ENCODE assay signal across 6 cellular contexts in genomic region chr12:109602132-109602531, GRCh38. TPM values are rescaled to one million over a fixed set of nuclear protein-coding genes. Genes with fewer than 3 reads are reported as not detected.
DNase-seq lines count a peak whose midpoint lies in the region; ATAC-seq, FAIRE-seq and TF ChIP-seq lines count a peak whose summit lies in the region.
"Not testable (repeated sequence)": the region's sequence is repeated elsewhere in the genome, so short reads cannot be mapped to it uniquely, and the experiment has no call there.

No MANE protein-coding gene starts in this region.

- in situ Hi-C loops in K562 (cut with MboI); HepG2 (cut with HindIII; ENCODE audit: extremely low pct_ligation_motif_present, low pct_unique_long_range_greater_than_20kb): not testable (repeated sequence)

- peaks cover 15 to 42% of the 10 kb centered on the region in 2 experiments; a peak in 4 of 5 replicates for H3K27me3 ChIP-seq in K562 (ENCODE audit: control insufficient read depth in 2 of 2, insufficient read depth in 2 of 2, low read length in 2 of 2)
- H3K27me3 ChIP-seq in HepG2 (ENCODE audit: control insufficient read depth in 1 of 2, insufficient read depth in 2 of 2, low read length in 2 of 2); neural progenitor cell: not testable (repeated sequence)
- H3K27me3 ChIP-seq in neuronal stem cell (ENCODE audit: control insufficient read depth in 3 of 3, insufficient read depth in 3 of 3, low read depth in 1 of 3, low read length in 3 of 3), result peaks cover 0 to 12% (median 0%) of the 10 kb centered on the region in 3 experiments

- H3K9ac ChIP-seq in K562 (ENCODE audit: insufficient read depth in 1 of 2, low read depth in 2 of 2, low read length in 2 of 2); HepG2 (ENCODE audit: insufficient read depth, low read depth, low read length); neural progenitor cell; neuronal stem cell (ENCODE audit: low read depth, low read length, poor library complexity): not testable (repeated sequence)

- not testable (repeated sequence) for TF ChIP-seq EP300 in K562 (IDR thresholded peaks at IDR 0.05; ENCODE audit: low read length); HepG2 (IDR thresholded peaks at IDR 0.05; ENCODE audit: low read depth in 2 of 2, low read length in 2 of 2); HepG2 (CRISPR knock-in tag; IDR thresholded peaks at IDR 0.05; ENCODE audit: borderline replicate concordance)

- H3K9me1 ChIP-seq in K562 (ENCODE audit: control insufficient read depth, insufficient read depth, low read length), result not testable (repeated sequence)

- not testable (repeated sequence) for DNase-seq in WTC11 (ENCODE audit: low spot score); K562 (ENCODE audit: extremely low read depth in 1 of 4, low spot score in 3 of 4); HepG2 (ENCODE audit: low spot score); neural progenitor cell (ENCODE audit: low spot score); neuronal stem cell (ENCODE audit: low spot score)

- H4K91ac ChIP-seq in neuronal stem cell (ENCODE audit: low read depth, low read length, poor library complexity), result not testable (repeated sequence)

- not testable (repeated sequence) for H2AFZ ChIP-seq in K562 (ENCODE audit: low read depth, low read length); HepG2 (ENCODE audit: low read length); neural progenitor cell (replicated peaks); neuronal stem cell (ENCODE audit: low read length)

- peaks cover 41% of the 10 kb centered on the region for H3F3A ChIP-seq in neural progenitor cell (ENCODE audit: low read depth)

- H3K4me3 Mint-ChIP-seq in WTC11, neural progenitor cell: not testable (repeated sequence)

- H3K79me2 ChIP-seq in K562 (ENCODE audit: control insufficient read depth, insufficient read depth, low read length); HepG2 (ENCODE audit: insufficient read depth, low read length); neural progenitor cell (ENCODE audit: low read depth): not testable (repeated sequence)

- H3K36me3 Mint-ChIP-seq in WTC11, neural progenitor cell: not testable (repeated sequence)

- not testable (repeated sequence) for H4K8ac ChIP-seq in neuronal stem cell (ENCODE audit: low read depth, low read length)

- H4K20me1 ChIP-seq in K562 (replicated peaks; ENCODE audit: control insufficient read depth, insufficient read depth, low read length), result peaks cover 17% of the 10 kb centered on the region
- not testable (repeated sequence) for H4K20me1 ChIP-seq in HepG2 (ENCODE audit: insufficient read depth, low read length); neural progenitor cell (ENCODE audit: low read depth)

- H2BK5ac ChIP-seq in neuronal stem cell (ENCODE audit: low read length), result not testable (repeated sequence)

- CTCF ChIA-PET in HEK293 (lab: Yijun Ruan, JAX); HepG2 (lab: Yijun Ruan, JAX; ENCODE audit: low intra/inter-chr PET ratio, low total read pairs): not testable (repeated sequence)
- CTCF ChIA-PET in WTC11 (lab: Charles Lee) (interaction anchor here (0.7 to 2.6 kb wide), 2 partner anchors 11 to 126 kb away, joined by 3 to 8 read pairs; no protein-coding TSS in a partner anchor), K562 (lab: Yijun Ruan, JAX; ENCODE audit: low intra/inter-chr PET ratio) (interaction anchor here (0.6 kb wide), 1 partner anchor 47 kb away, joined by 5 read pairs; no protein-coding TSS in a partner anchor)

- H2BK15ac ChIP-seq in neuronal stem cell (ENCODE audit: low read length), result peak overlapping the region; percentile 69

- not testable (repeated sequence) for H3K4me1 ChIP-seq in HEK293 (ENCODE audit: control insufficient read depth, insufficient read depth, low read length)
- H3K4me1 ChIP-seq in K562 (replicated peaks in 1 of 2; ENCODE audit: control insufficient read depth in 2 of 2, insufficient read depth in 2 of 2, low read length in 2 of 2) (peaks cover 4 to 25% of the 10 kb centered on the region in 2 experiments; a peak in 4 of 5 replicates), HepG2 (ENCODE audit: insufficient read depth, low read length) (peaks cover 77% of the 10 kb centered on the region), neural progenitor cell (peaks cover 54% of the 10 kb centered on the region), neuronal stem cell (ENCODE audit: control insufficient read depth in 2 of 2, insufficient read depth in 1 of 2, low read depth in 1 of 2, low read length in 2 of 2) (peaks cover 11 to 31% of the 10 kb centered on the region in 2 donors)

- not testable (repeated sequence) for H3K27me3 Mint-ChIP-seq in WTC11 (ENCODE audit: low read depth)
- peaks cover 15% of the 10 kb centered on the region for H3K27me3 Mint-ChIP-seq in neural progenitor cell (ENCODE audit: insufficient read depth, low read depth)

- POLR2A ChIA-PET in HEK293 (lab: Yijun Ruan, JAX) (interaction anchor here (0.6 kb wide), 1 partner anchor 172 kb away, joined by 4 read pairs; no protein-coding TSS in a partner anchor), K562 (lab: Yijun Ruan, JAX) (interaction anchor here (0.6 to 1.6 kb wide), 2 partner anchors 17 to 46 kb away, joined by 3 to 6 read pairs; no protein-coding TSS in a partner anchor)
- POLR2A ChIA-PET in WTC11 (lab: Charles Lee); HepG2 (lab: Yijun Ruan, JAX): not testable (repeated sequence)

- not testable (repeated sequence) for H3K4me2 ChIP-seq in K562 (ENCODE audit: insufficient read depth, low read length); HepG2 (ENCODE audit: low read depth, low read length); neuronal stem cell (ENCODE audit: insufficient read depth, low read length, poor library complexity, severe bottlenecking)
- H3K4me2 ChIP-seq in neural progenitor cell, result peak overlapping the region; percentile 31

- not testable (repeated sequence) for H2BK120ac ChIP-seq in neuronal stem cell (ENCODE audit: low read depth, low read length)

- H3K4ac ChIP-seq in neuronal stem cell (ENCODE audit: low read length), result not testable (repeated sequence)

- H2BK12ac ChIP-seq in neuronal stem cell (ENCODE audit: low read length), result not testable (repeated sequence)

- FAIRE-seq in K562 (lab: Jason Lieb, UNC); HepG2 (lab: Jason Lieb, UNC): not testable (repeated sequence)

- BruUV-seq in K562 (replicated peaks; lab: Mats Ljungman, UMichigan); HepG2 (replicated peaks; lab: Mats Ljungman, UMichigan): not testable (repeated sequence)

- peak overlapping the region; percentile 65 for H3K18ac ChIP-seq in neuronal stem cell (ENCODE audit: low read length)

- not testable (repeated sequence) for TF ChIP-seq CTCF in HEK293 (tag by site-specific recombination; IDR thresholded peaks at IDR 0.05); WTC11 (IDR thresholded peaks at IDR 0.05); K562 (IDR thresholded peaks at IDR 0.05 in 2 of 3, conservative IDR thresholded peaks at IDR 0.05 in 1 of 3; ENCODE audit: insufficient read depth in 2 of 3, low read depth in 1 of 3, low read length in 3 of 3); HepG2 (CRISPR knock-in tag; IDR thresholded peaks at IDR 0.05); neural progenitor cell (IDR thresholded peaks at IDR 0.05)

- peaks cover 13% of the 10 kb centered on the region for H3K4me1 Mint-ChIP-seq in WTC11
- H3K4me1 Mint-ChIP-seq in neural progenitor cell, result peaks cover 54% of the 10 kb centered on the region

- H3K14ac ChIP-seq in neuronal stem cell (ENCODE audit: low read length), result not testable (repeated sequence)

- not testable (repeated sequence) for TF ChIP-seq RAD21 in K562 (CRISPR knock-in tag; conservative IDR thresholded peaks at IDR 0.05 in 1 of 2, IDR thresholded peaks at IDR 0.05 in 1 of 2); HepG2 (CRISPR knock-in tag; IDR thresholded peaks at IDR 0.05)

- H3K79me1 ChIP-seq in neuronal stem cell (ENCODE audit: low read depth, low read length), result not testable (repeated sequence)

- H3K23ac ChIP-seq in neuronal stem cell (ENCODE audit: low read depth, low read length, poor library complexity), result not testable (repeated sequence)

- H3K9me3 Mint-ChIP-seq in WTC11, neural progenitor cell: not testable (repeated sequence)

- H3K27ac ChIP-seq in HEK293 (ENCODE audit: extremely low read depth, low read depth, low read length); K562 (ENCODE audit: extremely low read depth, low read depth, low read length); HepG2 (ENCODE audit: extremely low read length, insufficient read depth, low read length); neural progenitor cell; neuronal stem cell (replicated peaks; ENCODE audit: low read length): not testable (repeated sequence)

- ATAC-seq in WTC11, K562, HepG2: not testable (repeated sequence)

- H3K27ac Mint-ChIP-seq in WTC11, neural progenitor cell: not testable (repeated sequence)

- TF ChIP-seq POLR2A in K562 (conservative IDR thresholded peaks at IDR 0.05); HepG2 (IDR thresholded peaks at IDR 0.05; ENCODE audit: insufficient read depth in 1 of 2, low read depth in 2 of 2, low read length in 2 of 2): not testable (repeated sequence)

- not testable (repeated sequence) for H3K4me3 ChIP-seq in HEK293 (ENCODE audit: low read depth, low read length); K562; HepG2 (replicated peaks in 1 of 3; ENCODE audit: insufficient read depth in 1 of 3, low read depth in 2 of 3, low read length in 3 of 3); neural progenitor cell; neuronal stem cell (ENCODE audit: low read length in 2 of 2)

- intact Hi-C loops in K562 (cut with micrococcal nuclease); HepG2 (cut with micrococcal nuclease; ENCODE audit: unreplicated experiment): not testable (repeated sequence)

- H2AK5ac ChIP-seq in neuronal stem cell (ENCODE audit: low read depth, low read length), result peak overlapping the region; percentile 88

- 2% methylated on average over 5 of the region's 5 CpGs for WGBS in K562 (ENCODE audit: insufficient coverage, low coverage, missing lambda C conversion rate)
- WGBS in HepG2 (ENCODE audit: low lambda C conversion rate), result 57% methylated on average over 5 of the region's 5 CpGs
- WGBS in neuronal stem cell (ENCODE audit: extremely low coverage in 2 of 2, insufficient read length in 2 of 2, insufficient replicate concordance in 1 of 2), 2 donors, result no CpG with 5 or more reads among the region's 5 CpGs

- not testable (repeated sequence) for H3K36me3 ChIP-seq in HEK293 (ENCODE audit: control insufficient read depth in 2 of 2, insufficient read depth in 1 of 2, low read length in 2 of 2); K562 (ENCODE audit: control insufficient read depth, insufficient read depth, low read length); HepG2 (replicated peaks in 1 of 2; ENCODE audit: control insufficient read depth in 1 of 2, insufficient read depth in 2 of 2, low read length in 2 of 2); neural progenitor cell; neuronal stem cell (replicated peaks in 1 of 2; ENCODE audit: control insufficient read depth in 2 of 2, insufficient read depth in 2 of 2, low read length in 2 of 2)

- not testable (repeated sequence) for H3K9me3 ChIP-seq in HEK293 (ENCODE audit: control insufficient read depth, insufficient read depth, low read depth, low read length); K562 (replicated peaks; ENCODE audit: control insufficient read depth, insufficient read depth, low read depth, low read length); HepG2 (ENCODE audit: low read length); neural progenitor cell (ENCODE audit: low read depth); neuronal stem cell (replicated peaks in 1 of 2; ENCODE audit: control insufficient read depth in 2 of 2, insufficient read depth in 1 of 2, low read depth in 1 of 2, low read length in 2 of 2)

RNA-seq across cellular contexts. Expression of gene MVK, which starts 28.5 kb away (rescaled TPM):
- total RNA-seq in WTC11 (2021) (13.2 to 15.3 TPM (median 13.9 TPM) in 3 replicates), K562 (2014; rRNA removed) (28.5 and 38.9 TPM in 2 replicates), K562 (2014; rRNA removed; fragmentation: Illumina TruSeq; extraction: Trizol) (15.7 and 18.3 TPM in 2 replicates), K562 (2015; rRNA removed; fragmentation: Illumina TruSeq; extraction: Trizol) (18.3 and 18.5 TPM in 2 replicates), K562 (2021) (31.3 and 33.6 TPM in 2 replicates), HepG2 (2016; rRNA removed; fragmentation: Illumina TruSeq; extraction: Trizol) (47.1 and 66.9 TPM in 2 replicates), neural progenitor cell (ENCODE audit: low replicate concordance) (8.3 and 20.1 TPM in 2 replicates)
- total RNA-seq in K562 (2011; cell fraction: chromatin; rRNA removed; ENCODE audit: low replicate concordance), result 79.5 and 160 TPM in 2 replicates
- total RNA-seq in K562 (2011; cell fraction: nucleolus; rRNA removed), result 90.1 and 97.0 TPM in 2 replicates
- total RNA-seq in K562 (2011; cell fraction: nucleoplasm; rRNA removed), result 76.8 and 77.1 TPM in 2 replicates
- polyA plus RNA-seq in K562 (2011; rRNA removed) (28.1 and 41.9 TPM in 2 replicates), K562 (2014; fragmentation: Illumina TruSeq; extraction: Trizol) (18.8 and 24.2 TPM in 2 replicates), K562 (2014; fragmentation: Nextera tagmentation; extraction: Ambion mirVana) (1 to 10 TPM in 1 of 2 experiments, under 1 TPM in 1; 0.41 to 1.9 TPM), K562 (2014; rRNA removed) (23.1 and 25.8 TPM in 2 replicates), HepG2 (2011; rRNA removed) (11.6 and 22.5 TPM in 2 replicates)
- polyA plus RNA-seq in K562 (2011; cell fraction: cytosol; rRNA removed), result 36.4 and 59.2 TPM in 2 replicates
- polyA plus RNA-seq in K562 (2011; cell fraction: nucleus; rRNA removed), result 74.2 and 83.2 TPM in 2 replicates
- polyA plus RNA-seq in K562 (2012), result 27.7 and 36.8 TPM in 2 replicates
- polyA minus RNA-seq in K562 (2011; rRNA and poly(A)+ RNA removed), result 21.8 and 28.3 TPM in 2 replicates
- 13.8 and 21.5 TPM in 2 replicates for polyA minus RNA-seq in K562 (2011; cell fraction: cytosol; rRNA and poly(A)+ RNA removed)
- 24.4 and 38.3 TPM in 2 replicates for polyA minus RNA-seq in K562 (2011; cell fraction: nucleus; rRNA and poly(A)+ RNA removed)
- 15.1 and 17.9 TPM in 2 replicates for total RNA-seq in HepG2 (2016; cell fraction: cytosol; rRNA removed; fragmentation: Illumina TruSeq; extraction: Trizol; ENCODE audit: low read depth)
- 40.9 and 70.6 TPM in 2 replicates for total RNA-seq in HepG2 (2016; cell fraction: insoluble cytoplasmic fraction; rRNA removed; fragmentation: Illumina TruSeq; extraction: Trizol)
- total RNA-seq in HepG2 (2016; cell fraction: membrane; rRNA removed; fragmentation: Illumina TruSeq; extraction: Trizol), result 34.1 and 39.6 TPM in 2 replicates
- 38.8 and 47.2 TPM in 2 replicates for total RNA-seq in HepG2 (2016; cell fraction: nucleus; rRNA removed; fragmentation: Illumina TruSeq; extraction: Trizol)
- polyA plus RNA-seq in HepG2 (2011; cell fraction: cytosol; rRNA removed), result 12.4 and 13.5 TPM in 2 replicates
- polyA plus RNA-seq in HepG2 (2011; cell fraction: nucleus; rRNA removed), result 32.0 and 47.6 TPM in 2 replicates
- 19.2 and 28.6 TPM in 2 replicates for polyA plus RNA-seq in HepG2 (2012)
- polyA plus RNA-seq in HepG2 (2016; cell fraction: cytosol; fragmentation: Illumina TruSeq; extraction: Trizol; ENCODE audit: low read depth), result 16.3 and 19.9 TPM in 2 replicates
- 42.0 and 50.4 TPM in 2 replicates for polyA plus RNA-seq in HepG2 (2016; cell fraction: insoluble cytoplasmic fraction; fragmentation: Illumina TruSeq; extraction: Trizol; ENCODE audit: low read depth)
- 26.9 and 30.0 TPM in 2 replicates for polyA plus RNA-seq in HepG2 (2016; cell fraction: membrane; fragmentation: Illumina TruSeq; extraction: Trizol; ENCODE audit: low read depth)
- polyA plus RNA-seq in HepG2 (2016; cell fraction: nucleus; fragmentation: Illumina TruSeq; extraction: Trizol; ENCODE audit: insufficient read depth, low read depth), result 78.2 and 82.6 TPM in 2 replicates
- polyA minus RNA-seq in HepG2 (2011; rRNA and poly(A)+ RNA removed; ENCODE audit: low replicate concordance), result 19.6 and 22.9 TPM in 2 replicates
- 6.1 and 8.0 TPM in 2 replicates for polyA minus RNA-seq in HepG2 (2011; cell fraction: cytosol; rRNA and poly(A)+ RNA removed)
- polyA minus RNA-seq in HepG2 (2011; cell fraction: nucleus; rRNA and poly(A)+ RNA removed), result 12.2 and 21.1 TPM in 2 replicates
- 25.4 TPM for polyA plus RNA-seq in neuronal stem cell (2013, experiment 1 of 2)
- polyA plus RNA-seq in neuronal stem cell (2013, experiment 2 of 2), result 26.4 TPM

RNA-seq across cellular contexts. Expression of gene MMAB, which starts 28.8 kb away (rescaled TPM):
- 22.0 to 28.7 TPM (median 27.4 TPM) in 3 replicates for total RNA-seq in WTC11 (2021)
- total RNA-seq in K562 (2011; cell fraction: chromatin; rRNA removed; ENCODE audit: low replicate concordance), result 78.3 and 122 TPM in 2 replicates
- total RNA-seq in K562 (2011; cell fraction: nucleolus; rRNA removed), result 64.2 and 65.9 TPM in 2 replicates
- total RNA-seq in K562 (2011; cell fraction: nucleoplasm; rRNA removed), result 65.3 and 66.3 TPM in 2 replicates
- 71.0 and 73.4 TPM in 2 replicates for total RNA-seq in K562 (2014; rRNA removed)
- total RNA-seq in K562 (2014; rRNA removed; fragmentation: Illumina TruSeq; extraction: Trizol), result 37.5 and 39.5 TPM in 2 replicates
- total RNA-seq in K562 (2015; rRNA removed; fragmentation: Illumina TruSeq; extraction: Trizol), result 53.4 and 56.1 TPM in 2 replicates
- total RNA-seq in K562 (2021), result 63.9 and 70.5 TPM in 2 replicates
- polyA plus RNA-seq in K562 (2011; rRNA removed), result 46.2 and 52.8 TPM in 2 replicates
- 45.2 and 45.3 TPM in 2 replicates for polyA plus RNA-seq in K562 (2011; cell fraction: cytosol; rRNA removed)
- polyA plus RNA-seq in K562 (2011; cell fraction: nucleus; rRNA removed), result 64.4 and 74.5 TPM in 2 replicates
- 75.8 and 92.9 TPM in 2 replicates for polyA plus RNA-seq in K562 (2012)
- polyA plus RNA-seq in K562 (2014; fragmentation: Illumina TruSeq; extraction: Trizol), result 30.6 and 48.2 TPM in 2 replicates
- polyA plus RNA-seq in K562 (2014; fragmentation: Nextera tagmentation; extraction: Ambion mirVana), result 10 to 100 TPM in 1 of 2 experiments, 1 to 10 TPM in 1; 9.5 to 21.1 TPM
- 75.0 and 76.1 TPM in 2 replicates for polyA plus RNA-seq in K562 (2014; rRNA removed)
- 37.7 and 38.3 TPM in 2 replicates for polyA minus RNA-seq in K562 (2011; rRNA and poly(A)+ RNA removed)
- 19.1 and 29.5 TPM in 2 replicates for polyA minus RNA-seq in K562 (2011; cell fraction: cytosol; rRNA and poly(A)+ RNA removed)
- polyA minus RNA-seq in K562 (2011; cell fraction: nucleus; rRNA and poly(A)+ RNA removed), result 18.6 and 31.8 TPM in 2 replicates
- 77.3 and 112 TPM in 2 replicates for total RNA-seq in HepG2 (2016; rRNA removed; fragmentation: Illumina TruSeq; extraction: Trizol)
- 32.4 and 42.7 TPM in 2 replicates for total RNA-seq in HepG2 (2016; cell fraction: cytosol; rRNA removed; fragmentation: Illumina TruSeq; extraction: Trizol; ENCODE audit: low read depth)
- 80.5 and 108 TPM in 2 replicates for total RNA-seq in HepG2 (2016; cell fraction: insoluble cytoplasmic fraction; rRNA removed; fragmentation: Illumina TruSeq; extraction: Trizol)
- total RNA-seq in HepG2 (2016; cell fraction: membrane; rRNA removed; fragmentation: Illumina TruSeq; extraction: Trizol), result 59.5 and 67.4 TPM in 2 replicates
- 37.8 and 41.0 TPM in 2 replicates for total RNA-seq in HepG2 (2016; cell fraction: nucleus; rRNA removed; fragmentation: Illumina TruSeq; extraction: Trizol)
- polyA plus RNA-seq in HepG2 (2011; rRNA removed), result 26.1 and 33.2 TPM in 2 replicates
- 29.9 and 32.2 TPM in 2 replicates for polyA plus RNA-seq in HepG2 (2011; cell fraction: cytosol; rRNA removed)
- polyA plus RNA-seq in HepG2 (2011; cell fraction: nucleus; rRNA removed), result 34.9 and 43.2 TPM in 2 replicates
- polyA plus RNA-seq in HepG2 (2012), result 39.1 and 40.4 TPM in 2 replicates
- polyA plus RNA-seq in HepG2 (2016; cell fraction: cytosol; fragmentation: Illumina TruSeq; extraction: Trizol; ENCODE audit: low read depth), result 36.6 and 44.0 TPM in 2 replicates
- 98.7 and 99.8 TPM in 2 replicates for polyA plus RNA-seq in HepG2 (2016; cell fraction: insoluble cytoplasmic fraction; fragmentation: Illumina TruSeq; extraction: Trizol; ENCODE audit: low read depth)
- 39.9 and 52.5 TPM in 2 replicates for polyA plus RNA-seq in HepG2 (2016; cell fraction: membrane; fragmentation: Illumina TruSeq; extraction: Trizol; ENCODE audit: low read depth)
- 58.2 and 63.9 TPM in 2 replicates for polyA plus RNA-seq in HepG2 (2016; cell fraction: nucleus; fragmentation: Illumina TruSeq; extraction: Trizol; ENCODE audit: insufficient read depth, low read depth)
- polyA minus RNA-seq in HepG2 (2011; rRNA and poly(A)+ RNA removed; ENCODE audit: low replicate concordance), result 37.1 and 53.3 TPM in 2 replicates
- polyA minus RNA-seq in HepG2 (2011; cell fraction: cytosol; rRNA and poly(A)+ RNA removed), result 11.8 and 16.2 TPM in 2 replicates
- polyA minus RNA-seq in HepG2 (2011; cell fraction: nucleus; rRNA and poly(A)+ RNA removed), result 21.0 and 29.1 TPM in 2 replicates
- 24.7 and 34.5 TPM in 2 replicates for total RNA-seq in neural progenitor cell (ENCODE audit: low replicate concordance)
- 27.4 TPM for polyA plus RNA-seq in neuronal stem cell (2013, experiment 1 of 2)
- polyA plus RNA-seq in neuronal stem cell (2013, experiment 2 of 2), result 27.9 TPM
